In the genomic region with DNA sequence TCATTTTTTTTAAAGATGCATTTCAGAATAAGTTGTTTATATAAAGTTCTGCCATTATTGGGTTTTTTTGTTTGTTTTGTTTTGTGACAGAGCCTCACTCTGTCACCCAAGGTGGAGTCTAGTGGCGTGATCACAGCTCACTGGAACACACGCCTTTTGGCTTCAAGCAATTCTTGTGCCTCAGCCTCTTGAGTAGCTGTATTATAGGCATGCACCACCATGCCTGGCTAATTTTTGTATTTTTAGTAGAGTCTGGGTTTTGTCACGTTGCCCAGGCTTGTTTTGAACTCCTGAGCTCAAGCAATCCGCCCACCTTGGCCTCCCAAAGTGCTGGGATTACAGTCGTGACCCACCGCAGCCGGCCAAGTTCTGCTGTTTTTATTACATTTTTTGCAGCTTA, we compare ENCODE assay signal across 15 cellular contexts.
A peak's percentile ranks its signal among the peaks of the same experiment; 100 is the strongest.
DNase-seq lines count a peak whose midpoint lies in the region; ATAC-seq and TF ChIP-seq lines count a peak whose summit lies in the region.
"Had no signal": no experiment of that assay in that cellular context is flagged by ENCODE, and none has a peak within 500 bp of the region (broad histone marks: within the 10 kb centered on the region; RNA-seq: fewer than 3 reads in every experiment).

No MANE protein-coding gene starts in this region.

- H3K36me3 Mint-ChIP-seq in natural killer cell = no peaks in the 10 kb centered on the region

- no peak for TF ChIP-seq CTCF in choroid plexus epithelial cell (conservative IDR thresholded peaks at IDR 0.05; ENCODE audit: low read depth, low read length)
- no peak for TF ChIP-seq CTCF in thyroid gland (IDR thresholded peaks at IDR 0.05)
- TF ChIP-seq CTCF in natural killer cell (IDR thresholded peaks at IDR 0.05) = no peak
- no peak for TF ChIP-seq CTCF in esophagus squamous epithelium (IDR thresholded peaks at IDR 0.05)

- H3K9me3 ChIP-seq in thyroid gland (no peaks in the 10 kb centered on the region), esophagus squamous epithelium (no peaks in the 10 kb centered on the region)
- H3K9me3 ChIP-seq: BE2C, Caco-2 had no signal

- TF ChIP-seq POLR2A in thyroid gland (IDR thresholded peaks at IDR 0.05) = no peak
- TF ChIP-seq POLR2A in esophagus squamous epithelium (IDR thresholded peaks at IDR 0.05) = no peak

- WGBS in thyroid gland, 2 donors = 22 to 26% methylated on average over 7 of the region's 7 CpGs
- 42 to 51% methylated on average over 7 of the region's 7 CpGs for WGBS in esophagus squamous epithelium, 2 donors

- peak overlapping the region in 2 of 3 donors; percentile 26 to 59 for H3K27ac ChIP-seq in thyroid gland
- H3K27ac ChIP-seq in esophagus squamous epithelium = no peak overlapping the region
- H3K27ac ChIP-seq: HL-60 had no signal

- H3K27ac Mint-ChIP-seq in natural killer cell = peak overlapping the region in 1 of 2 donors; percentile 23
- H3K27ac Mint-ChIP-seq: GM23338 had no signal

- H3K4me3 ChIP-seq in choroid plexus epithelial cell (ENCODE audit: low read depth, low read length) (no peak overlapping the region), thyroid gland (replicated peaks in 1 of 3) (no peak overlapping the region), esophagus squamous epithelium (no peak overlapping the region)
- H3K4me3 ChIP-seq: GM23338 had no signal

- H3K4me3 Mint-ChIP-seq in natural killer cell = no peak overlapping the region
- H3K4me3 Mint-ChIP-seq: CD4-positive, CD25-positive, alpha-beta regulatory T cell; GM23338 had no signal

- peak; percentile 74 for ATAC-seq in esophagus mucosa
- ATAC-seq in natural killer cell = no peak
- ATAC-seq: GM23338 had no signal

- H3K36me3 ChIP-seq in thyroid gland (no peaks in the 10 kb centered on the region), esophagus squamous epithelium (peaks cover 0 to 23% (median 0%) of the 10 kb centered on the region in 3 donors)
- H3K36me3 ChIP-seq: BE2C had no signal

- no peaks in the 10 kb centered on the region for H3K27me3 ChIP-seq in thyroid gland
- H3K27me3 ChIP-seq in esophagus squamous epithelium = no peaks in the 10 kb centered on the region
- H3K27me3 ChIP-seq: BE2C had no signal

- intact Hi-C loops in thyroid gland (cut with DNase I) = no loop called here
- intact Hi-C loops in natural killer cell (cut with micrococcal nuclease) = no loop called here
- intact Hi-C loops in esophagus squamous epithelium (cut with DNase I) = no loop called here

- peaks cover 0 to 4% of the 10 kb centered on the region in 2 donors for H3K4me1 Mint-ChIP-seq in natural killer cell
- H3K4me1 Mint-ChIP-seq: GM23338 had no signal

- no peaks in the 10 kb centered on the region for H3K9me3 Mint-ChIP-seq in natural killer cell
- H3K9me3 Mint-ChIP-seq: CD4-positive, CD25-positive, alpha-beta regulatory T cell; GM23338 had no signal

- H3K27me3 Mint-ChIP-seq in natural killer cell (ENCODE audit: low read depth in 2 of 2) = no peaks in the 10 kb centered on the region

- DNase-seq in choroid plexus epithelial cell (ENCODE audit: low read depth) (peak; percentile 34), renal cortical epithelial cell (ENCODE audit: low read depth) (peak; percentile 18), thyroid gland (peak; percentile 84 to 86), NOMO-1 treated with DMSO at 0.1 percent for 48 hours (lab: John Stamatoyannopoulos, UW; ENCODE audit: unreplicated experiment) (no peak), natural killer cell (no peak), esophagus squamous epithelium (lab: John Stamatoyannopoulos, UW) (no peak)
- DNase-seq: ACHN; BE2C; C1 segment of cervical spinal cord; Caco-2; CD4-positive, CD25-positive, alpha-beta regulatory T cell; HCEC 1CT had no signal

- H3K4me1 ChIP-seq in thyroid gland (peaks cover 9 to 12% of the 10 kb centered on the region in 2 donors), esophagus squamous epithelium (peaks cover 0 to 6% (median 0%) of the 10 kb centered on the region in 3 donors)
- H3K4me1 ChIP-seq: BE2C, Caco-2 had no signal

Comparison
In these comparisons a context has a peak if more than half of its experiments do, and no peak if none do; other contexts are left out.
1. DNase-seq: peak in choroid plexus epithelial cell (single experiment), renal cortical epithelial cell (single experiment) and thyroid gland (2 of 2); none in NOMO-1 treated with DMSO at 0.1 percent for 48 hours (single experiment), natural killer cell (single experiment) and esophagus squamous epithelium (single experiment).
2. H3K27ac ChIP-seq: peak in thyroid gland (2 of 3); none in esophagus squamous epithelium (0 of 4).